ENCODE assay signal across 8 cellular contexts in the genomic region with DNA sequence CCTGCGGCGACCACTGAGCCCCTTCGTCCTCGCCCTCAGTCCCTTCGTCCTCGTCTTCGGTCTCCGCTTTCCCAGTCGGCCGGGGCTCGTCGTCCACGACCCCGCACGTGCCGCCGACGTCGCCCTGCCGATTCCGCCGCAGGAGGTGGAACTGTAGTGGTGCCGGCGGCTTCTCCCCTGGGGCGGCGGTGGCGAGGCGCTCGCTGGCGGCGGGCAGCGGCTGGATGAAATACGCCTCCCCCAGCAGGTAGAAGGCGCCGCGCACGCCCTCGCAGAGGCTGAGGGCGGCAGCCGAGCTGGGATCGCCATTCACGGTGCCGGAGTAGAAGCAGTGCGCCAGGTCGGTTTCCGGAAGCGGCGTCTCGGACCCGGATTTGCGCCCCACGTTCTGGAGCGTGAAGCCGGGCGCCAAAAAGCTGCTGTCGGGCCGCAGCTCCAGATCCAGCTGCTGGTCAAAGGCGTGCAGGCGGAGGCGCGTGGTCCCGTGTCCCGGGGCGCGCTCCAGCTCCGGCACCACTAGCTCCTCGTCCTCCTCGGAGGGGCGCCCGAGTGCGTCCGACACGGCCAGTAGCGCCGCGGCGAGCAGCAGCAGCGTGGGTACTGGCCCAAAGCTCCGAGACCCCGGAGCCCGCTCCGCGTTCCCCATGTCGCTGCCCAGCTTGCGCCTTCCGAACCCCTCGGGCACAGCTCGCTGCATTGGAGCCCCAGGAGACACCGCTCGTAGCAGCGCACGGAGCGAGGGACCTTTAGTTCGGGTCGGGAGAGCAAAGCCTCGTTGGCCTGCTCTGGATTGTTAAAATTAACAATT. TPM values are rescaled to one million over a fixed set of nuclear protein-coding genes. Genes with fewer than 3 reads are reported as not detected.
DNase-seq lines count a peak whose midpoint lies in the region; ATAC-seq and TF ChIP-seq lines count a peak whose summit lies in the region.

No MANE protein-coding gene starts in this region.

- no peaks in the 10 kb centered on the region for H4K20me1 ChIP-seq in neural cell (ENCODE audit: insufficient read depth)

- H3K27me3 Mint-ChIP-seq in activated CD8-positive, alpha-beta memory T cell treated with anti-CD3 and anti-CD28 coated beads, Interleukin-2, amount 10 ng/mL, durations not matched to agents 7 days and 5 days = peaks cover 83% of the 10 kb centered on the region

- H3K4me1 Mint-ChIP-seq in activated CD8-positive, alpha-beta memory T cell treated with anti-CD3 and anti-CD28 coated beads, Interleukin-2, amount 10 ng/mL, durations not matched to agents 7 days and 5 days = peaks cover 31% of the 10 kb centered on the region

- H3K4me3 ChIP-seq in AG04449 (ENCODE audit: low read depth, low read length) (peak overlapping the region; percentile 98), HFF-Myc (replicated peaks; ENCODE audit: low read depth, low read length) (peak overlapping the region; percentile 67), gastroesophageal sphincter (peak overlapping the region; percentile 85 to 94), neural cell (ENCODE audit: low read length) (peak overlapping the region; percentile 90)

- H3K27ac Mint-ChIP-seq in activated CD8-positive, alpha-beta memory T cell treated with anti-CD3 and anti-CD28 coated beads, Interleukin-2, amount 10 ng/mL, durations not matched to agents 7 days and 5 days = no peak overlapping the region

- peak overlapping the region; percentile 61 for H3K4me3 Mint-ChIP-seq in activated CD8-positive, alpha-beta memory T cell treated with anti-CD3 and anti-CD28 coated beads, Interleukin-2, amount 10 ng/mL, durations not matched to agents 7 days and 5 days

- peak overlapping the region; percentile 49 for H3K9ac ChIP-seq in neural cell (ENCODE audit: low read length)

- peak overlapping the region; percentile 35 for H2AFZ ChIP-seq in neural cell (ENCODE audit: low read depth, low read length)

- H3K9me2 ChIP-seq in neural cell (ENCODE audit: insufficient read depth, low read length) = no peaks in the 10 kb centered on the region

- peaks cover 3 to 64% (median 6%) of the 10 kb centered on the region in 3 donors for H3K4me1 ChIP-seq in gastroesophageal sphincter

- no peaks in the 10 kb centered on the region for H3F3A ChIP-seq in neural cell (ENCODE audit: insufficient read depth, low read length, poor library complexity, severe bottlenecking)

- H3K9me3 ChIP-seq in gastroesophageal sphincter (no peaks in the 10 kb centered on the region), neural cell (ENCODE audit: low read length) (no peaks in the 10 kb centered on the region)

- 0% methylated on average over 1 of the region's 96 CpGs; no CpG with 5 or more reads in 1 of the 2 donors for WGBS in gastroesophageal sphincter (ENCODE audit: low coverage in 1 of 2), 2 donors

- H3K4me2 ChIP-seq in neural cell (ENCODE audit: low read length) = peak overlapping the region; percentile 83

- TF ChIP-seq POLR2A in gastroesophageal sphincter (IDR thresholded peaks at IDR 0.05) = no peak

- peak overlapping the region; percentile 94 to 98 (median 97) for H3K27ac ChIP-seq in gastroesophageal sphincter
- H3K27ac ChIP-seq in neural cell (ENCODE audit: low read length) = no peak overlapping the region

- no peak for DNase-seq in AG04449 (ENCODE audit: low read depth, low spot score)
- no peak for DNase-seq in HFF-Myc (ENCODE audit: extremely low read depth, low read depth)
- DNase-seq in activated CD8-positive, alpha-beta memory T cell treated with anti-CD3 and anti-CD28 coated beads, Interleukin-2, amount 10 ng/mL, durations not matched to agents 7 days and 5 days = no peak
- DNase-seq in NCI-H345 treated with DMSO at 0.1 percent for 48 hours (lab: John Stamatoyannopoulos, UW; ENCODE audit: unreplicated experiment) = no peak
- DNase-seq in cerebellar cortex (ENCODE audit: low spot score) = no peak

- TF ChIP-seq RAD21 in neural cell (conservative IDR thresholded peaks at IDR 0.05) = peak; percentile 7

- peak; percentile 41 for TF ChIP-seq CTCF in AG04449 (IDR thresholded peaks at IDR 0.05; ENCODE audit: insufficient read depth, low read length, missing control alignments)
- TF ChIP-seq CTCF in HFF-Myc (IDR thresholded peaks at IDR 0.05; ENCODE audit: low read depth, low read length, missing control alignments) = no peak
- TF ChIP-seq CTCF in gastroesophageal sphincter (IDR thresholded peaks at IDR 0.05) = no peak
- TF ChIP-seq CTCF in neural cell (IDR thresholded peaks at IDR 0.05; ENCODE audit: poor library complexity, severe bottlenecking) = peak; percentile 43

- TF ChIP-seq EP300 in gastroesophageal sphincter (IDR thresholded peaks at IDR 0.05) = no peak
- no peak for TF ChIP-seq EP300 in neural cell (conservative IDR thresholded peaks at IDR 0.05; ENCODE audit: poor library complexity, severe bottlenecking)

- H3K36me3 Mint-ChIP-seq in activated CD8-positive, alpha-beta memory T cell treated with anti-CD3 and anti-CD28 coated beads, Interleukin-2, amount 10 ng/mL, durations not matched to agents 7 days and 5 days = no peaks in the 10 kb centered on the region

- H3K36me3 ChIP-seq in gastroesophageal sphincter = peaks cover 0 to 31% of the 10 kb centered on the region in 2 donors
- H3K36me3 ChIP-seq in neural cell (ENCODE audit: insufficient read depth, low read length) = no peaks in the 10 kb centered on the region

- H3K9me3 Mint-ChIP-seq in activated CD8-positive, alpha-beta memory T cell treated with anti-CD3 and anti-CD28 coated beads, Interleukin-2, amount 10 ng/mL, durations not matched to agents 7 days and 5 days (ENCODE audit: low read depth) = no peaks in the 10 kb centered on the region

- H3K27me3 ChIP-seq in gastroesophageal sphincter = no peaks in the 10 kb centered on the region
- peaks cover 46% of the 10 kb centered on the region for H3K27me3 ChIP-seq in neural cell (ENCODE audit: insufficient read depth, low read depth, low read length)

- ATAC-seq in activated CD8-positive, alpha-beta memory T cell treated with anti-CD3 and anti-CD28 coated beads, Interleukin-2, amount 10 ng/mL, durations not matched to agents 7 days and 5 days = peak; percentile 8
- ATAC-seq in gastroesophageal sphincter (peak; percentile 14), HG02571 (IDR thresholded peaks at IDR 0.05; ENCODE audit: unreplicated experiment) (no peak)

- POLR2A ChIA-PET in AG04449 (lab: Yijun Ruan, JAX) = interaction anchor here (0.5 to 2.7 kb wide), 18 partner anchors 9 to 1901 kb away, joined by 3 to 13 read pairs (median 4); no protein-coding TSS in a partner anchor

- H3K79me2 ChIP-seq in neural cell (replicated peaks; ENCODE audit: insufficient read depth, low read length) = no peaks in the 10 kb centered on the region

- CTCF ChIA-PET in AG04449 (lab: Yijun Ruan, JAX) = interaction anchor here (0.6 to 6.9 kb wide), 21 partner anchors 11 to 1899 kb away, joined by 3 to 106 read pairs (median 4); no protein-coding TSS in a partner anchor
- CTCF ChIA-PET in activated CD8-positive, alpha-beta memory T cell treated with anti-CD3 and anti-CD28 coated beads, Interleukin-2, amount 10 ng/mL, durations not matched to agents 7 days and 5 days (lab: Charles Lee) = interaction anchor here (0.8 kb wide), 1 partner anchor 26 kb away, joined by 3 read pairs; no protein-coding TSS in a partner anchor

TF ChIP-seq in neural cell, 6 proteins besides CTCF, POLR2A, EP300 and RAD21:
- TF ChIP-seq POLR2AphosphoS5 (IDR thresholded peaks at IDR 0.05) = no peak
- TF ChIP-seq MXI1 (conservative IDR thresholded peaks at IDR 0.05; ENCODE audit: poor library complexity, severe bottlenecking) = peak; percentile 57
- TF ChIP-seq EZH2 (IDR thresholded peaks at IDR 0.05; ENCODE audit: borderline replicate concordance, insufficient read depth, low read length, poor library complexity, severe bottlenecking) = no peak
- no peak for TF ChIP-seq TAF1 (IDR thresholded peaks at IDR 0.05; ENCODE audit: low read depth)
- no peak for TF ChIP-seq SMC3 (conservative IDR thresholded peaks at IDR 0.05; ENCODE audit: poor library complexity)
- TF ChIP-seq, protein P1, sequence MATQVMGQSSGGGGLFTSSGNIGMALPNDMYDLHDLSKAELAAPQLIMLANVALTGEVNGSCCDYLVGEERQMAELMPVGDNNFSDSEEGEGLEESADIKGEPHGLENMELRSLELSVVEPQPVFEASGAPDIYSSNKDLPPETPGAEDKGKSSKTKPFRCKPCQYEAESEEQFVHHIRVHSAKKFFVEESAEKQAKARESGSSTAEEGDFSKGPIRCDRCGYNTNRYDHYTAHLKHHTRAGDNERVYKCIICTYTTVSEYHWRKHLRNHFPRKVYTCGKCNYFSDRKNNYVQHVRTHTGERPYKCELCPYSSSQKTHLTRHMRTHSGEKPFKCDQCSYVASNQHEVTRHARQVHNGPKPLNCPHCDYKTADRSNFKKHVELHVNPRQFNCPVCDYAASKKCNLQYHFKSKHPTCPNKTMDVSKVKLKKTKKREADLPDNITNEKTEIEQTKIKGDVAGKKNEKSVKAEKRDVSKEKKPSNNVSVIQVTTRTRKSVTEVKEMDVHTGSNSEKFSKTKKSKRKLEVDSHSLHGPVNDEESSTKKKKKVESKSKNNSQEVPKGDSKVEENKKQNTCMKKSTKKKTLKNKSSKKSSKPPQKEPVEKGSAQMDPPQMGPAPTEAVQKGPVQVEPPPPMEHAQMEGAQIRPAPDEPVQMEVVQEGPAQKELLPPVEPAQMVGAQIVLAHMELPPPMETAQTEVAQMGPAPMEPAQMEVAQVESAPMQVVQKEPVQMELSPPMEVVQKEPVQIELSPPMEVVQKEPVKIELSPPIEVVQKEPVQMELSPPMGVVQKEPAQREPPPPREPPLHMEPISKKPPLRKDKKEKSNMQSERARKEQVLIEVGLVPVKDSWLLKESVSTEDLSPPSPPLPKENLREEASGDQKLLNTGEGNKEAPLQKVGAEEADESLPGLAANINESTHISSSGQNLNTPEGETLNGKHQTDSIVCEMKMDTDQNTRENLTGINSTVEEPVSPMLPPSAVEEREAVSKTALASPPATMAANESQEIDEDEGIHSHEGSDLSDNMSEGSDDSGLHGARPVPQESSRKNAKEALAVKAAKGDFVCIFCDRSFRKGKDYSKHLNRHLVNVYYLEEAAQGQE (IDR thresholded peaks at IDR 0.05; ENCODE audit: borderline replicate concordance) = peak; percentile 25

RNA-seq across cellular contexts. Expression of gene ADAMTS1, which starts 0.7 kb away (rescaled TPM):
- total RNA-seq in activated CD8-positive, alpha-beta memory T cell treated with anti-CD3 and anti-CD28 coated beads, Interleukin-2, amount 10 ng/mL, durations not matched to agents 7 days and 5 days = 1 to 10 TPM in 1 of 2 experiments, under 1 TPM in 1; 0.89 to 2.0 TPM
- 100 to 1,000 TPM in 2 of 4 donors, 10 to 100 TPM in 2; 68.5 to 144 (median 103) TPM for total RNA-seq in gastroesophageal sphincter
- 0.84 and 2.7 TPM in 2 replicates for polyA plus RNA-seq in neural cell
- 1.3 and 1.5 TPM in 2 replicates for polyA minus RNA-seq in neural cell

Comparison
In these comparisons a context has a peak if more than half of its experiments do, and no peak if none do; other contexts are left out.
1. CTCF ChIP-seq: peak in AG04449 (single experiment) and neural cell (single experiment); none in HFF-Myc (single experiment) and gastroesophageal sphincter (0 of 4).
2. RNA of gene ADAMTS1, which starts 0.7 kb away (total RNA-seq): 68.5 to 144 TPM in gastroesophageal sphincter; 0.89 to 2.0 TPM in activated CD8-positive, alpha-beta memory T cell treated with anti-CD3 and anti-CD28 coated beads, Interleukin-2, amount 10 ng/mL, durations not matched to agents 7 days and 5 days; every median in the first group is over 10 times any median in the second.
3. Peak in every context shown above with its lines, with median percentiles within 50 percentile points of each other: H3K4me3 ChIP-seq.